In the genomic region with DNA sequence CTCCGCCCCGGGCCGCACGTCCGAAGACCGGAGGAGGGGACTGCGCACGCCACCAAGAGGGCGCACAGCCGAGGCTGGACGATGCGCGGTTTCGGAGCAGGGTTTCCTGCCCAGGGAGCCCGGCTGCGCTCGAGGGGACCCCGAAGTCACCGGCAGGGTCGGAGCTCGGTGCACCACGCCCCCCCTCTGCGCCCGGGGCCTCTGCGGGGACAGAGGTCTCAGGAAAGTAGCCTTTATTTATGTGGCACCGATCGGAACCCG, we compare ENCODE assay signal across 8 cellular contexts.
DNase-seq lines count a peak whose midpoint lies in the region; ATAC-seq and TF ChIP-seq lines count a peak whose summit lies in the region.

No MANE protein-coding gene starts in this region.

- DNase-seq in PC-9 (no peak), astrocyte of the cerebellum (ENCODE audit: low read depth) (no peak), left lobe of liver (ENCODE audit: low spot score) (no peak), AG08395 (ENCODE audit: low spot score) (no peak), NCI-H1694 treated with DMSO at 0.1 percent for 48 hours (lab: John Stamatoyannopoulos, UW) (no peak)
- peak; percentile 66 for DNase-seq in stimulated activated CD8-positive, alpha-beta memory T cell treated with anti-CD3 and anti-CD28 coated beads, Interleukin-4, amount 100 ng/mL, for 48 hours

- H3K27me3 ChIP-seq in PC-9 (ENCODE audit: insufficient read depth, low read depth) = no peaks in the 10 kb centered on the region

- H3F3A ChIP-seq in PC-9 (ENCODE audit: insufficient read depth, low read depth) = peaks cover 24% of the 10 kb centered on the region

- peaks cover 51% of the 10 kb centered on the region for H3K79me2 ChIP-seq in PC-9 (ENCODE audit: low read depth)

- H3K4me1 ChIP-seq in PC-9 (replicated peaks; ENCODE audit: insufficient read depth) = peaks cover 37% of the 10 kb centered on the region

- H3K4me3 ChIP-seq in PC-9 (peak overlapping the region; percentile 84), astrocyte of the cerebellum (ENCODE audit: low read depth, low read length) (peak overlapping the region; percentile 65)

- peak overlapping the region; percentile 90 for H2AFZ ChIP-seq in PC-9

- TF ChIP-seq CTCF in PC-9 (conservative IDR thresholded peaks at IDR 0.05) (no peak), astrocyte of the cerebellum (IDR thresholded peaks at IDR 0.05; ENCODE audit: low read depth, low read length, missing control alignments) (no peak)

- peak overlapping the region; percentile 97 for H3K4me2 ChIP-seq in PC-9

- H3K27ac ChIP-seq in PC-9 = peak overlapping the region; percentile 72

- H4K20me1 ChIP-seq in PC-9 (ENCODE audit: insufficient read depth) = peaks cover 13% of the 10 kb centered on the region; the same call in 1 of the 2 replicates

- BruUV-seq in PC-9 (replicated peaks; lab: Mats Ljungman, UMichigan) = no TSS peak

- CTCF ChIA-PET in PC-9 (lab: Charles Lee) = no interaction called here

- POLR2A ChIA-PET in PC-9 (lab: Charles Lee; ENCODE audit: unreplicated experiment) = no interaction called here

- ATAC-seq in GM18502 (IDR thresholded peaks at IDR 0.05; ENCODE audit: poor library complexity, unreplicated experiment) (peak; percentile 22), HG02623 (IDR thresholded peaks at IDR 0.05; ENCODE audit: unreplicated experiment) (peak; percentile 16), left lobe of liver (peak; percentile 28)

- in situ Hi-C loops in astrocyte of the cerebellum (cut with HindIII; ENCODE audit: low sequenced_read_pairs) = no loop called here

- no peaks in the 10 kb centered on the region for H3K36me3 ChIP-seq in PC-9 (ENCODE audit: low read depth)

- intact Hi-C loops in PC-9 (cut with micrococcal nuclease; ENCODE audit: unreplicated experiment) = loop anchor here (2.0 to 10.0 kb wide), 3 partner anchors 40 to 178 kb away; no protein-coding TSS in a partner anchor

- no peaks in the 10 kb centered on the region for H3K9me2 ChIP-seq in PC-9 (ENCODE audit: insufficient read depth)

- no peaks in the 10 kb centered on the region for H3K9me3 ChIP-seq in PC-9 (ENCODE audit: insufficient read depth, low read depth)
